Comparison of ENCODE assay signal across 14 cellular contexts in genomic region chr4:76726141-76726540, GRCh38.
"Had no signal": no experiment of that assay in that cellular context is flagged by ENCODE, and none has a peak within 500 bp of the region (broad histone marks: within the 10 kb centered on the region; RNA-seq: fewer than 3 reads in every experiment).

No MANE protein-coding gene starts in this region.

- DNase-seq: activated CD4-positive, alpha-beta T cell treated with anti-CD3 and anti-CD28 coated beads, Interleukin-2, amount 50 U/mL, for 1 hour; activated naive CD4-positive, alpha-beta T cell treated with anti-CD3 and anti-CD28 coated beads, Interleukin-2, amount 10 ng/mL, durations not matched to agents 7 days and 5 days; caudate nucleus; colonic mucosa; effector CD4-positive, alpha-beta T cell; gastrocnemius medialis; heart right ventricle; islet precursor cell; left ventricle myocardium superior; small intestine; stomach; uterus had no signal

- H3K4me1 ChIP-seq: colonic mucosa, gastrocnemius medialis, uterus had no signal

- H3K4me3 ChIP-seq: colonic mucosa, gastrocnemius medialis, heart right ventricle, stomach, uterus had no signal

- H3K9me3 ChIP-seq: colonic mucosa, gastrocnemius medialis, heart right ventricle, neutrophil, stomach, uterus had no signal

- FAIRE-seq: endothelial cell of umbilical vein, small intestine had no signal

- H3K27ac ChIP-seq: colonic mucosa, gastrocnemius medialis, heart right ventricle, neutrophil, stomach, uterus had no signal

- ATAC-seq: gastrocnemius medialis, heart right ventricle, left ventricle myocardium superior had no signal

- H3K27me3 ChIP-seq: colonic mucosa, gastrocnemius medialis, heart right ventricle, stomach, uterus had no signal

- H3K36me3 ChIP-seq: colonic mucosa, gastrocnemius medialis, heart right ventricle, neutrophil, uterus had no signal
